In the genomic region with DNA sequence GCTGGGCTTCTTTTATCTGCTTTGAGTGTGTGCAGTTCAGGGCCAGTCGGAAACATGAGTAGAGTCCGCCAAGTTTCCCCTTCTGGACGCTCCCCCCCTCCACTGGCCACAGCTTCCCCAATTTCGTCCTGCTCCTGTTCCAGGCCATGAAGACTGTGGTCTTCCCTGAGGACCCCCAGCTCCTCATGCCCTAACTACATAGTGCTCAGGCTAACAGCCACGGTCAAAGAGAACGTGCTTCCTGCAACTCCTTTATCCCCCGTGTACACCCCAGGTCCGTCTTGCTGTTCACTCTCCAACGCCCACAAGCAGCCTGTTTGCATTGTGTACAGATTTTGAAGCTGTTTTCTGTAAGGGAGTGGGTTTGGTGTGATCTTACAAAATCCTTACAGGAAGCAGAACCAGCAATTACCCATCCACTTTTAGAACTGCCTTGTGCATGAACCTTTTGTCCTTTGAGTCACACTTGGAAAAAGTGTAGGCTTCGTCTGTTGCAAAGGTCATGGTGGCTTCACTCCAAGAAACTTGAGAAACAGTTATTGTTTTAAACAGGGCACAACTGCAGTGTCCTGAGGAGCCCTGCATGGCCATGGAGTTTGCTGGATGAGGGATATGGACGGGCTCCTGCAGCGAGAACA, we compare ENCODE assay signal across 11 cellular contexts.
DNase-seq lines count a peak whose midpoint lies in the region; ATAC-seq and TF ChIP-seq lines count a peak whose summit lies in the region.
"Had no signal": no experiment of that assay in that cellular context is flagged by ENCODE, and none has a peak within 500 bp of the region (broad histone marks: within the 10 kb centered on the region; RNA-seq: fewer than 3 reads in every experiment).

No MANE protein-coding gene starts in this region.

- intact Hi-C loops in MCF 10A (cut with micrococcal nuclease) (no loop called here), mammary epithelial cell (cut with micrococcal nuclease) (no loop called here), aorta (cut with DNase I) (no loop called here)

- WGBS in mammary epithelial cell (ENCODE audit: low coverage, missing lambda C conversion rate), result 80% methylated on average over 11 of the region's 12 CpGs
- WGBS in aorta, 2 donors, result 83% methylated on average over 12 of the region's 12 CpGs

- TF ChIP-seq CTCF in MCF 10A (IDR thresholded peaks at IDR 0.05; ENCODE audit: unreplicated experiment) (no peak), mammary epithelial cell (conservative IDR thresholded peaks at IDR 0.05 in 1 of 2, IDR thresholded peaks at IDR 0.05 in 1 of 2; ENCODE audit: extremely low read depth in 1 of 2, insufficient read depth in 1 of 2, low read depth in 1 of 2, low read length in 2 of 2) (no peak)

- H3K4me3 ChIP-seq in mammary epithelial cell (replicated peaks in 1 of 3; ENCODE audit: insufficient read depth in 1 of 3, low read depth in 2 of 3, low read length in 3 of 3), result no peak overlapping the region
- no peak overlapping the region for H3K4me3 ChIP-seq in aorta (ENCODE audit: low read length in 2 of 2)

- H3K36me3 ChIP-seq in mammary epithelial cell (ENCODE audit: insufficient read depth, low read length) (no peaks in the 10 kb centered on the region), aorta (ENCODE audit: control insufficient read depth in 1 of 2, insufficient read depth in 2 of 2, low read length in 1 of 2) (no peaks in the 10 kb centered on the region)

- H3K79me2 ChIP-seq in mammary epithelial cell (ENCODE audit: insufficient read depth, low read length), result no peaks in the 10 kb centered on the region

- no peaks in the 10 kb centered on the region for H3K4me1 ChIP-seq in mammary epithelial cell (ENCODE audit: insufficient read depth, low read length)
- H3K4me1 ChIP-seq in aorta (ENCODE audit: control insufficient read depth in 1 of 2, insufficient read depth in 2 of 2, low read length in 2 of 2), result no peaks in the 10 kb centered on the region

- POLR2A ChIA-PET in MCF 10A (lab: Yijun Ruan, JAX), result interaction anchor here (0.7 kb wide), 1 partner anchor 1043 kb away, joined by 3 read pairs; no protein-coding TSS in a partner anchor

- BruUV-seq in MCF 10A (replicated peaks; lab: Mats Ljungman, UMichigan) (no TSS peak), mammary epithelial cell (replicated peaks; lab: Mats Ljungman, UMichigan) (no TSS peak)

- H3K27ac ChIP-seq in mammary epithelial cell (ENCODE audit: insufficient read depth, low read depth, low read length) (no peak overlapping the region), aorta (ENCODE audit: low read depth in 1 of 2, low read length in 2 of 2) (no peak overlapping the region)
- H3K27ac ChIP-seq: KMS-11 had no signal

- CTCF ChIA-PET in MCF 10A (lab: Yijun Ruan, JAX), result interaction anchor here (0.7 kb wide), 1 partner anchor 1307 kb away, joined by 3 read pairs; no protein-coding TSS in a partner anchor
- CTCF ChIA-PET in mammary epithelial cell (lab: Charles Lee; ENCODE audit: low non-redundant PET), result no interaction called here

- peaks cover 24% of the 10 kb centered on the region for H3K9me3 Mint-ChIP-seq in MCF 10A (ENCODE audit: unreplicated experiment)

- H3K4me1 Mint-ChIP-seq in MCF 10A (ENCODE audit: insufficient read depth, unreplicated experiment), result peaks cover 8% of the 10 kb centered on the region

- peak; percentile 91 for DNase-seq in MCF 10A (ENCODE audit: unreplicated experiment)
- DNase-seq in mammary epithelial cell, result no peak
- peak; percentile 17 for DNase-seq in ecto neural progenitor cell (ENCODE audit: low spot score)
- DNase-seq in medulla oblongata (ENCODE audit: extremely low spot score), result peak; percentile 73
- DNase-seq in aorta, result peak in 1 of 2 donors; percentile 79
- no peak for DNase-seq in cerebellar nuclear complex (lab: John Stamatoyannopoulos, UW)
- no peak for DNase-seq in activated CD4-positive, alpha-beta T cell treated with anti-CD3 and anti-CD28 coated beads for 48 hours
- DNase-seq: activated CD4-positive, CD25-positive, alpha-beta regulatory T cell treated with anti-CD3 and anti-CD28 coated beads, Interleukin-2, amount 50 U/mL, for 72 hours; erythroblast had no signal

- H3K27ac Mint-ChIP-seq in MCF 10A (ENCODE audit: low read depth, unreplicated experiment), result no peak overlapping the region

- no peak overlapping the region for H2AFZ ChIP-seq in mammary epithelial cell (ENCODE audit: low read depth, low read length)

- no peaks in the 10 kb centered on the region for H3K27me3 ChIP-seq in mammary epithelial cell (ENCODE audit: insufficient read depth, low read length)
- no peaks in the 10 kb centered on the region for H3K27me3 ChIP-seq in aorta (ENCODE audit: control insufficient read depth in 1 of 2, insufficient read depth in 2 of 2, low read length in 1 of 2)

- no peak overlapping the region for H3K9ac ChIP-seq in mammary epithelial cell (ENCODE audit: insufficient read depth, low read length)
- H3K9ac ChIP-seq: KMS-11 had no signal

- H3K4me3 Mint-ChIP-seq in MCF 10A (ENCODE audit: unreplicated experiment), result no peak overlapping the region

- H3K27me3 Mint-ChIP-seq in MCF 10A (ENCODE audit: insufficient read depth, unreplicated experiment), result no peaks in the 10 kb centered on the region

- in situ Hi-C loops in mammary epithelial cell (cut with MboI; ENCODE audit: low sequenced_read_pairs in 2 of 2), result no loop called here

- dilution Hi-C loops in mammary epithelial cell (cut with HindIII; ENCODE audit: low sequenced_read_pairs), result no loop called here

- H3K36me3 Mint-ChIP-seq in MCF 10A (ENCODE audit: insufficient read depth, unreplicated experiment), result peaks cover 7% of the 10 kb centered on the region

- H4K20me1 ChIP-seq in mammary epithelial cell (ENCODE audit: insufficient read depth, low read length), result no peaks in the 10 kb centered on the region

- ATAC-seq in aorta (ENCODE audit: low FRiP score) (peak; percentile 23), HG03342 (IDR thresholded peaks at IDR 0.05; ENCODE audit: unreplicated experiment) (no peak)

- no peak overlapping the region for H3K4me2 ChIP-seq in mammary epithelial cell (ENCODE audit: insufficient read depth, low read depth, low read length)
- H3K4me2 ChIP-seq: KMS-11 had no signal

- H3K9me3 ChIP-seq in mammary epithelial cell (replicated peaks; ENCODE audit: insufficient read depth, low read length) (peaks cover 5% of the 10 kb centered on the region), aorta (ENCODE audit: control insufficient read depth, low read length) (no peaks in the 10 kb centered on the region)

Comparison
In these comparisons a context has a peak if more than half of its experiments do, and no peak if none do; other contexts are left out.
1. DNase-seq: peak in MCF 10A (single experiment), ecto neural progenitor cell (single experiment) and medulla oblongata (single experiment); none in mammary epithelial cell (single experiment), cerebellar nuclear complex (0 of 2) and activated CD4-positive, alpha-beta T cell treated with anti-CD3 and anti-CD28 coated beads for 48 hours (single experiment).